ENCODE assay signal across 25 cellular contexts in the genomic region with DNA sequence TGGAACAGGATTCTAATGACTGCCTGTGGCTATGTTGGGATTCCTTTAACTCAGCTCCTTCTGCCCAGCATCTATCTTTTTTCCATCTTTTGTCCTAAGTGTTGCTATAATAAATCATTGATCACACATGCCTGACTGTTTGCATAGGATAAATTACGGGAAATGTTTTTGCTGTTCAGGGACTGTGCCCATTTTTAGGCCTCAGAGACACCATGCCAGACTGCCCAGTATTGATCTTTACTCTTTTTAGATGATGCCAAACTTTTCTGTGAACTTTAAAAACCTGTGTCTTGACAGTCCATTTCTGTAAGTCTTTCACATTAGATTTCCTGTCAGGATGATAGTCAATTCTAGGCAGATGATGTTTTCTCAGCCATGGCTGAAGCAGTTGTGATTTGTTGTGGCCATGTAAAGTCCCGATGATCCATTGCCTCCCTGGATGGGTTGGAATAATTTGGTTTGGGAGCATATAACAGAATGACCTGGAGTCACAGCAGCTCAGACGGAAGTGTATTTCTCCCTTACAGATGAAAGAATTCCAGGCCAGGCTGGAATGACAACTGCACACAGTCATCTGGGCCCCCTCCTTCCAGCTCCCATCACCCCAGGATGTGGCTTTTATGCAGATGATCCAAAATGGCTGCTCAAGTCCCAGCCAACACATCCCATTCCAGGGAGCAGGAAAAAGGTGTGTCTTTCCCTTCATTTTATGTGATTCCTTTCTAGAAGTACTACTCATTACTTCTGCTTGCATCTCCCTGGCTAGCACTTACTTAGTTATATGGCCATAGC. TPM values are rescaled to one million over a fixed set of nuclear protein-coding genes. Genes with fewer than 3 reads are reported as not detected.
DNase-seq lines count a peak whose midpoint lies in the region; ATAC-seq, FAIRE-seq and TF ChIP-seq lines count a peak whose summit lies in the region.
"Had no signal": no experiment of that assay in that cellular context is flagged by ENCODE, and none has a peak within 500 bp of the region (broad histone marks: within the 10 kb centered on the region; RNA-seq: fewer than 3 reads in every experiment).

No MANE protein-coding gene starts in this region.

- CTCF ChIA-PET in K562 (lab: Yijun Ruan, JAX; ENCODE audit: low intra/inter-chr PET ratio), result no interaction called here

- no peak for TF ChIP-seq CTCF in K562 (IDR thresholded peaks at IDR 0.05 in 2 of 3, conservative IDR thresholded peaks at IDR 0.05 in 1 of 3; ENCODE audit: insufficient read depth in 2 of 3, low read depth in 1 of 3, low read length in 3 of 3)
- no peak for TF ChIP-seq CTCF in neural crest cell (conservative IDR thresholded peaks at IDR 0.05)
- TF ChIP-seq CTCF in omental fat pad (IDR thresholded peaks at IDR 0.05), result no peak
- TF ChIP-seq CTCF in GM20000 (IDR thresholded peaks at IDR 0.05; ENCODE audit: extremely low read depth, missing control alignments), result no peak

- TF ChIP-seq EP300 in K562 (IDR thresholded peaks at IDR 0.05; ENCODE audit: low read length), result no peak

- FAIRE-seq in H54 (lab: Jason Lieb, UNC), result no peak
- FAIRE-seq in K562 (lab: Jason Lieb, UNC), result no peak
- FAIRE-seq: kidney had no signal

- H3K4me3 ChIP-seq in K562, result no peak overlapping the region
- H3K4me3 ChIP-seq: BLaER1, lung, stomach, transverse colon had no signal

- peak overlapping the region; percentile 13 for H3K4me3 Mint-ChIP-seq in neural crest cell
- H3K4me3 Mint-ChIP-seq: activated B cell treated with CpG ODN at 0.5 μM for 24 hours; activated naive CD8-positive, alpha-beta T cell; activated T-helper 17 cell treated with anti-CD3 and anti-CD28 coated beads, Interleukin-2, amount 50 U/mL, for 72 hours had no signal

- no peak overlapping the region for H3K27ac Mint-ChIP-seq in neural crest cell (ENCODE audit: unreplicated experiment)
- H3K27ac Mint-ChIP-seq: activated naive CD8-positive, alpha-beta T cell; activated T-helper 17 cell treated with anti-CD3 and anti-CD28 coated beads, Interleukin-2, amount 50 U/mL, for 72 hours had no signal

- no peak overlapping the region for H3K9ac ChIP-seq in K562 (ENCODE audit: insufficient read depth in 1 of 2, low read depth in 2 of 2, low read length in 2 of 2)
- H3K9ac ChIP-seq: BLaER1 had no signal

- TF ChIP-seq POLR2A in H54 (IDR thresholded peaks at IDR 0.05; ENCODE audit: low read depth, low read length) (no peak), K562 (conservative IDR thresholded peaks at IDR 0.05) (no peak)

- TF ChIP-seq RAD21 in K562 (CRISPR knock-in tag; conservative IDR thresholded peaks at IDR 0.05 in 1 of 2, IDR thresholded peaks at IDR 0.05 in 1 of 2), result no peak

- H3K9me3 ChIP-seq in K562 (replicated peaks; ENCODE audit: control insufficient read depth, insufficient read depth, low read depth, low read length), result no peaks in the 10 kb centered on the region
- H3K9me3 ChIP-seq: Caco-2, stomach, transverse colon had no signal

- intact Hi-C loops in K562 (cut with micrococcal nuclease), result no loop called here

- no peaks in the 10 kb centered on the region for H3K36me3 Mint-ChIP-seq in neural crest cell (ENCODE audit: low read depth)
- H3K36me3 Mint-ChIP-seq: activated naive CD8-positive, alpha-beta T cell had no signal

- no peaks in the 10 kb centered on the region for H3K36me3 ChIP-seq in K562 (ENCODE audit: control insufficient read depth, insufficient read depth, low read length)
- H3K36me3 ChIP-seq: BLaER1, stomach, transverse colon had no signal

- POLR2A ChIA-PET in K562 (lab: Yijun Ruan, JAX), result interaction anchor here (1.2 kb wide), 1 partner anchor 12 kb away, joined by 3 read pairs; no protein-coding TSS in a partner anchor

- peaks cover 10% of the 10 kb centered on the region for H3K79me2 ChIP-seq in K562 (ENCODE audit: control insufficient read depth, insufficient read depth, low read length)

- no peak overlapping the region for H3K27ac ChIP-seq in K562 (ENCODE audit: extremely low read depth, low read depth, low read length)
- H3K27ac ChIP-seq: BLaER1, stomach, transverse colon had no signal

- no peak for ATAC-seq in K562
- ATAC-seq in HG02981 (IDR thresholded peaks at IDR 0.05; ENCODE audit: unreplicated experiment), result no peak
- no peak for ATAC-seq in omental fat pad (ENCODE audit: low FRiP score)
- ATAC-seq: activated T-helper 17 cell treated with anti-CD3 and anti-CD28 coated beads, Interleukin-2, amount 50 U/mL, for 72 hours had no signal

- no peaks in the 10 kb centered on the region for H3K9me1 ChIP-seq in K562 (ENCODE audit: control insufficient read depth, insufficient read depth, low read length)

- in situ Hi-C loops in K562 (cut with MboI), result no loop called here

- no peaks in the 10 kb centered on the region for H3K9me3 Mint-ChIP-seq in neural crest cell
- H3K9me3 Mint-ChIP-seq: activated B cell treated with CpG ODN at 0.5 μM for 24 hours; activated T-helper 17 cell treated with anti-CD3 and anti-CD28 coated beads, Interleukin-2, amount 50 U/mL, for 72 hours had no signal

- WGBS in K562 (ENCODE audit: insufficient coverage, low coverage, missing lambda C conversion rate), result 32% methylated on average over 3 of the region's 3 CpGs

- peaks cover 11 to 32% of the 10 kb centered on the region in 2 experiments for H3K27me3 ChIP-seq in K562 (ENCODE audit: control insufficient read depth in 2 of 2, insufficient read depth in 2 of 2, low read length in 2 of 2)
- H3K27me3 ChIP-seq: BLaER1, stomach, transverse colon had no signal

- no peak overlapping the region for H3K4me2 ChIP-seq in K562 (ENCODE audit: insufficient read depth, low read length)
- H3K4me2 ChIP-seq: BLaER1 had no signal

- no TSS peak for BruUV-seq in K562 (replicated peaks; lab: Mats Ljungman, UMichigan)

- peak overlapping the region; percentile 60; the same call in 1 of the 2 replicates for H2AFZ ChIP-seq in K562 (ENCODE audit: low read depth, low read length)

- no peaks in the 10 kb centered on the region for H3K27me3 Mint-ChIP-seq in neural crest cell (ENCODE audit: low read depth)
- H3K27me3 Mint-ChIP-seq: activated B cell treated with CpG ODN at 0.5 μM for 24 hours; activated naive CD8-positive, alpha-beta T cell; activated T-helper 17 cell treated with anti-CD3 and anti-CD28 coated beads, Interleukin-2, amount 50 U/mL, for 72 hours had no signal

- DNase-seq in EH (ENCODE audit: low read depth) (peak; percentile 71), H54 (ENCODE audit: insufficient read length, low spot score) (peak; percentile 8), K562 (ENCODE audit: extremely low read depth in 1 of 4, low spot score in 3 of 4) (no peak), neural crest cell (ENCODE audit: low read depth, low spot score) (no peak), omental fat pad (ENCODE audit: low spot score) (no peak), GM20000 (ENCODE audit: low spot score) (no peak)
- DNase-seq: activated B cell treated with CpG ODN at 0.5 μM for 24 hours; activated CD4-positive, alpha-beta T cell treated with anti-CD3 and anti-CD28 coated beads, Interleukin-2, amount 50 U/mL, for 4 hours; activated CD8-positive, alpha-beta memory T cell treated with anti-CD3 and anti-CD28 coated beads, Interleukin-2, amount 50 U/mL, for 4 hours; Caco-2; foreskin melanocyte; kidney; NCI-H1417; NCI-H526 treated with DMSO at 0.1 percent for 48 hours; stomach; transverse colon had no signal

- H3K4me1 Mint-ChIP-seq in neural crest cell, result peaks cover 8% of the 10 kb centered on the region

- peaks cover 4% of the 10 kb centered on the region for H4K20me1 ChIP-seq in K562 (replicated peaks; ENCODE audit: control insufficient read depth, insufficient read depth, low read length)

- H3K4me1 ChIP-seq in K562 (replicated peaks in 1 of 2; ENCODE audit: control insufficient read depth in 2 of 2, insufficient read depth in 2 of 2, low read length in 2 of 2), result peaks cover 4 to 15% of the 10 kb centered on the region in 2 experiments

RNA-seq across cellular contexts. Expression of gene HTT-AS, which starts 3.4 kb away (rescaled TPM):
- not detected in 2 replicates for total RNA-seq in K562 (2011; cell fraction: chromatin; rRNA removed; ENCODE audit: low replicate concordance)
- total RNA-seq in K562 (2011; cell fraction: nucleolus; rRNA removed), result not detected in 2 replicates
- not detected in 2 replicates for total RNA-seq in K562 (2011; cell fraction: nucleoplasm; rRNA removed)
- total RNA-seq in K562 (2014; rRNA removed) (not detected in 2 replicates), K562 (2014; rRNA removed; fragmentation: Illumina TruSeq; extraction: Trizol) (not detected in 2 replicates), K562 (2015; rRNA removed; fragmentation: Illumina TruSeq; extraction: Trizol) (not detected in 2 replicates), K562 (2021) (not detected in 2 replicates), neural crest cell (not detected in 2 replicates), omental fat pad (not detected)
- polyA plus RNA-seq in K562 (2011; rRNA removed) (not detected in 2 replicates), K562 (2014; fragmentation: Illumina TruSeq; extraction: Trizol) (not detected in 2 replicates), K562 (2014; fragmentation: Nextera tagmentation; extraction: Ambion mirVana) (not detected), K562 (2014; rRNA removed) (not detected in 2 replicates)
- not detected in 2 replicates for polyA plus RNA-seq in K562 (2011; cell fraction: cytosol; rRNA removed)
- polyA plus RNA-seq in K562 (2011; cell fraction: nucleus; rRNA removed), result not detected in 2 replicates
- not detected in 2 replicates for polyA plus RNA-seq in K562 (2012)
- not detected in 2 replicates for polyA minus RNA-seq in K562 (2011; rRNA and poly(A)+ RNA removed)
- polyA minus RNA-seq in K562 (2011; cell fraction: cytosol; rRNA and poly(A)+ RNA removed), result not detected in 2 replicates
- not detected in 2 replicates for polyA minus RNA-seq in K562 (2011; cell fraction: nucleus; rRNA and poly(A)+ RNA removed)
- total RNA-seq: activated B cell treated with CpG ODN at 0.5 μM for 24 hours; activated T-helper 17 cell treated with anti-CD3 and anti-CD28 coated beads, Interleukin-2, amount 50 U/mL, for 72 hours; Caco-2; chondrocyte; epithelial cell of proximal tubule; kidney; lung; MCF 10A; osteocyte; stomach; transverse colon had no signal
- polyA plus RNA-seq: lung, stomach had no signal

RNA-seq across cellular contexts. Expression of gene HTT, which starts 3.6 kb away (rescaled TPM):
- 240 and 245 TPM in 2 replicates for total RNA-seq in K562 (2011; cell fraction: chromatin; rRNA removed; ENCODE audit: low replicate concordance)
- total RNA-seq in K562 (2011; cell fraction: nucleolus; rRNA removed), result 97.7 and 97.9 TPM in 2 replicates
- 129 and 141 TPM in 2 replicates for total RNA-seq in K562 (2011; cell fraction: nucleoplasm; rRNA removed)
- 13.3 and 19.2 TPM in 2 replicates for total RNA-seq in K562 (2014; rRNA removed)
- total RNA-seq in K562 (2014; rRNA removed; fragmentation: Illumina TruSeq; extraction: Trizol), result 14.7 and 16.3 TPM in 2 replicates
- total RNA-seq in K562 (2015; rRNA removed; fragmentation: Illumina TruSeq; extraction: Trizol), result 14.5 and 16.4 TPM in 2 replicates
- 26.6 and 31.6 TPM in 2 replicates for total RNA-seq in K562 (2021)
- polyA plus RNA-seq in K562 (2011; rRNA removed), result 14.7 and 15.3 TPM in 2 replicates
- 11.4 and 13.4 TPM in 2 replicates for polyA plus RNA-seq in K562 (2011; cell fraction: cytosol; rRNA removed)
- polyA plus RNA-seq in K562 (2011; cell fraction: nucleus; rRNA removed), result 51.8 and 61.0 TPM in 2 replicates
- 14.0 and 15.4 TPM in 2 replicates for polyA plus RNA-seq in K562 (2012)
- polyA plus RNA-seq in K562 (2014; fragmentation: Illumina TruSeq; extraction: Trizol), result 22.2 and 23.3 TPM in 2 replicates
- polyA plus RNA-seq in K562 (2014; fragmentation: Nextera tagmentation; extraction: Ambion mirVana), result under 1 TPM; 0.66 to 0.97 TPM
- 12.6 and 19.9 TPM in 2 replicates for polyA plus RNA-seq in K562 (2014; rRNA removed)
- 54.1 and 63.5 TPM in 2 replicates for polyA minus RNA-seq in K562 (2011; rRNA and poly(A)+ RNA removed)
- polyA minus RNA-seq in K562 (2011; cell fraction: cytosol; rRNA and poly(A)+ RNA removed), result 47.9 and 50.7 TPM in 2 replicates
- 47.3 and 83.0 TPM in 2 replicates for polyA minus RNA-seq in K562 (2011; cell fraction: nucleus; rRNA and poly(A)+ RNA removed)
- 72.0 and 77.7 TPM in 2 replicates for total RNA-seq in neural crest cell
- total RNA-seq in omental fat pad, result 10 to 100 TPM; 37.6 to 78.7 (median 56.3) TPM

Comparison
In these comparisons a context has a peak if more than half of its experiments do, and no peak if none do; other contexts are left out.
1. DNase-seq: peak in EH (single experiment) and H54 (single experiment); none in K562 (0 of 4), neural crest cell (single experiment), omental fat pad (single experiment) and GM20000 (single experiment).